9 cellular contexts compared by ENCODE assay signal in the genomic region with DNA sequence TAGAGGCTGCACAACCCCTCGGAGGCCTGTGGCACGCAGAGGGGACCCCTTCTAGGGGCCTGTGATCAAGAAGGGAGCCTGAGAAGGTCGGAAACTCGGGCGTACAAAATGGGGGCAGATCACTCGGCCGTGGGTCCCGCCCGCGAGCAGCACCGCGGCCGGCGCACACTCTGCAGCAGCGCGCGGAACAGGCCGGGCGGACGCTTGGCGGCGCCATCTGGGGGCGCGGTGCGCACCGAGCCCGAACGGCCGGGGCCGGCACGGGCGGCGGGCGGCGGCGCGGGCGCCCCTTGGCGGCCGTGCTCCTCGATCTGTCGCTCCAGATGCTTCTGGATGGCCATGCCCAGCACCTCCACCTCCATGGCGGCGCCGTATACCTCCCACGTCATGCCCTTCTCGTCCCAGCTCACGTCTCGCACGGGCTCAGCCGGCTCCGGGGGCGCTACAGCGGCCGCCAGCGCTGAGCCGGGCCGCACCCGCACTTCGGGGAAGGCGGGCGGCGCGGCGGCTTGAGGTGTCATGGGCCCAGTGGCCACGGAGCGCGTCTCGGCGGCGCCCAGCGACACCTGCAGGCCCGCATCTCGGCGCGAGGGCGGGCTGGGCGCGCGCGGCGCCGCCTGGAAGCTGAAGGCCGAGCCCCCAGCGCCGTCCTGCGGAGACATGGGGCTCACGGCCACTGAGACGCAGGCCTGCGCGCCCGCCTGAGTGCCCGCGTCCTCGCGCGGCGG. TPM values are rescaled to one million over a fixed set of nuclear protein-coding genes. Genes with fewer than 3 reads are reported as not detected.
A peak's percentile ranks its signal among the peaks of the same experiment; 100 is the strongest.
DNase-seq lines count a peak whose midpoint lies in the region; ATAC-seq and TF ChIP-seq lines count a peak whose summit lies in the region.
"Had no signal": no experiment of that assay in that cellular context is flagged by ENCODE, and none has a peak within 500 bp of the region (broad histone marks: within the 10 kb centered on the region; RNA-seq: fewer than 3 reads in every experiment).

No MANE protein-coding gene starts in this region.

- DNase-seq in T-helper 9 cell (peak; percentile 50), brain microvascular endothelial cell (no peak), lung microvascular endothelial cell (ENCODE audit: low read depth in 2 of 2) (peak; percentile 50 to 76), HFFc6 (no peak), DMS79 (lab: John Stamatoyannopoulos, UW) (no peak), NCI-H146 (lab: John Stamatoyannopoulos, UW) (no peak)
- DNase-seq in stimulated activated effector memory CD8-positive, alpha-beta T cell treated with anti-CD3 and anti-CD28 coated beads, Interleukin-12 subunit alpha, Interleukin-12 subunit beta, amount 100 ng/mL, for 72 hours (ENCODE audit: low spot score in 2 of 2) = peak; percentile 43 to 79

- peaks cover 24% of the 10 kb centered on the region for H3K4me1 Mint-ChIP-seq in stimulated activated effector memory CD8-positive, alpha-beta T cell treated with anti-CD3 and anti-CD28 coated beads, Interleukin-12 subunit alpha, Interleukin-12 subunit beta, amount 100 ng/mL, for 72 hours
- no peaks in the 10 kb centered on the region for H3K4me1 Mint-ChIP-seq in HFFc6 (ENCODE audit: low read depth)

- no peak overlapping the region for H3K27ac ChIP-seq in brain microvascular endothelial cell

- H3K27me3 ChIP-seq in brain microvascular endothelial cell (replicated peaks) = no peaks in the 10 kb centered on the region

- in situ Hi-C loops in brain microvascular endothelial cell (cut with HindIII; ENCODE audit: low pct_ligation_motif_present, low sequenced_read_pairs) = no loop called here

- H3K4me3 Mint-ChIP-seq in stimulated activated effector memory CD8-positive, alpha-beta T cell treated with anti-CD3 and anti-CD28 coated beads, Interleukin-12 subunit alpha, Interleukin-12 subunit beta, amount 100 ng/mL, for 72 hours = peak overlapping the region; percentile 66
- no peak overlapping the region for H3K4me3 Mint-ChIP-seq in HFFc6

- TF ChIP-seq CTCF in brain microvascular endothelial cell (IDR thresholded peaks at IDR 0.05; ENCODE audit: low read depth, low read length, missing control alignments) = peak; percentile 7
- TF ChIP-seq CTCF in HFFc6 (IDR thresholded peaks at IDR 0.05) = no peak

- H3K36me3 ChIP-seq in brain microvascular endothelial cell (replicated peaks) = no peaks in the 10 kb centered on the region

- peak overlapping the region; percentile 27 for H3K4me3 ChIP-seq in brain microvascular endothelial cell (ENCODE audit: low read depth, low read length)

- H3K36me3 Mint-ChIP-seq in stimulated activated effector memory CD8-positive, alpha-beta T cell treated with anti-CD3 and anti-CD28 coated beads, Interleukin-12 subunit alpha, Interleukin-12 subunit beta, amount 100 ng/mL, for 72 hours = no peaks in the 10 kb centered on the region
- H3K36me3 Mint-ChIP-seq in HFFc6 (ENCODE audit: low read depth) = no peaks in the 10 kb centered on the region; the same call in 1 of the 2 replicates

- peak; percentile 73 for ATAC-seq in GM21390 (IDR thresholded peaks at IDR 0.05; ENCODE audit: unreplicated experiment)
- ATAC-seq in stimulated activated effector memory CD8-positive, alpha-beta T cell treated with anti-CD3 and anti-CD28 coated beads, Interleukin-12 subunit alpha, Interleukin-12 subunit beta, amount 100 ng/mL, for 72 hours = peak; percentile 88

- peaks cover 2% of the 10 kb centered on the region; the same call in 1 of the 2 replicates for H3K27me3 Mint-ChIP-seq in HFFc6 (ENCODE audit: insufficient read depth)

- no peaks in the 10 kb centered on the region for H3K9me3 Mint-ChIP-seq in stimulated activated effector memory CD8-positive, alpha-beta T cell treated with anti-CD3 and anti-CD28 coated beads, Interleukin-12 subunit alpha, Interleukin-12 subunit beta, amount 100 ng/mL, for 72 hours
- no peaks in the 10 kb centered on the region for H3K9me3 Mint-ChIP-seq in HFFc6

- peak overlapping the region; percentile 64 for H3K27ac Mint-ChIP-seq in stimulated activated effector memory CD8-positive, alpha-beta T cell treated with anti-CD3 and anti-CD28 coated beads, Interleukin-12 subunit alpha, Interleukin-12 subunit beta, amount 100 ng/mL, for 72 hours
- H3K27ac Mint-ChIP-seq in HFFc6 = no peak overlapping the region

RNA-seq across cellular contexts. Expression of gene GPRIN1, which starts 13.1 kb away (rescaled TPM):
- 3.6 and 5.2 TPM in 2 replicates for total RNA-seq in lung microvascular endothelial cell
- 1 to 10 TPM; 2.3 to 5.4 (median 2.6) TPM for total RNA-seq in HFFc6 (2021; fragmentation: NEBNext Ultra II Directional; extraction: Animal tissue kit (Norgen Biotek cat#: 25700))

RNA-seq across cellular contexts. Expression of gene SNCB, which starts 33.5 kb away (rescaled TPM):
- total RNA-seq in lung microvascular endothelial cell = 0.99 and 1.1 TPM in 2 replicates
- total RNA-seq in HFFc6 (2021; fragmentation: NEBNext Ultra II Directional; extraction: Animal tissue kit (Norgen Biotek cat#: 25700)) = not detected

RNA-seq across cellular contexts. Expression of gene EIF4E1B, which starts 33.6 kb away (rescaled TPM):
- not detected in 2 replicates for total RNA-seq in lung microvascular endothelial cell
- total RNA-seq in HFFc6 (2021; fragmentation: NEBNext Ultra II Directional; extraction: Animal tissue kit (Norgen Biotek cat#: 25700)) = not detected
- total RNA-seq: temporal lobe had no signal

RNA-seq across cellular contexts. Expression of gene CDHR2, which starts 47.7 kb away (rescaled TPM):
- under 0.01 TPM in 1 of 2 replicates, not detected in the other for total RNA-seq in lung microvascular endothelial cell
- not detected for total RNA-seq in HFFc6 (2021; fragmentation: NEBNext Ultra II Directional; extraction: Animal tissue kit (Norgen Biotek cat#: 25700))

RNA-seq across cellular contexts. Expression of gene TSPAN17, which starts 50.4 kb away (rescaled TPM):
- 34.4 and 38.7 TPM in 2 replicates for total RNA-seq in lung microvascular endothelial cell
- 10 to 100 TPM; 51.4 to 64.9 (median 57.6) TPM for total RNA-seq in HFFc6 (2021; fragmentation: NEBNext Ultra II Directional; extraction: Animal tissue kit (Norgen Biotek cat#: 25700))

Comparison
In these comparisons a context has a peak if more than half of its experiments do, and no peak if none do; other contexts are left out.
1. DNase-seq: peak in T-helper 9 cell (single experiment), lung microvascular endothelial cell (2 of 2) and stimulated activated effector memory CD8-positive, alpha-beta T cell treated with anti-CD3 and anti-CD28 coated beads, Interleukin-12 subunit alpha, Interleukin-12 subunit beta, amount 100 ng/mL, for 72 hours (2 of 2); none in brain microvascular endothelial cell (single experiment), HFFc6 (single experiment), DMS79 (single experiment) and NCI-H146 (single experiment).